1 cellular context compared by ENCODE assay signal in the genomic region with DNA sequence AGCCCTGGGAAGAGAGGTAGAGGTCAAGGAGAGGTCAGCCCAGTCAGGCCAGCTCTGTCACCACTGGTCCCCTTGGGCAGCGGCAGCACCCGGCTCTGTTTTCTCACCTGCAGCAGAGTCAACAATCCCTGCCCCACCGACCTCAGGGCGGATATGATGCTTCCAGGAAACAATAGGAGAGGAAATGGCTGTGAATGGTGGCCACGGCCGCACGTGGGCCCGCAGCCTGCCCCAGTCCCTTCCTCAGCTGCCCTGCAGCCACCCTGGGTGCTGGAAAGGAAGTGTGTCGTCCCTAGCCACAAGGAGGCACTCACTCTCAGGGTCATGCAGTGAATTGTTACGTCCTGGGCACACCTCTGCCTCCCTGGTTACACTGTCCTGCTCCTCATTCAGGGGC.
TF ChIP-seq lines count a peak whose summit lies in the region.

No MANE protein-coding gene starts in this region.

TF ChIP-seq in HepG2, 621 proteins besides CTCF, POLR2A, EP300 and RAD21 (continued from another document and continues in another):
- TF ChIP-seq, protein P1, sequence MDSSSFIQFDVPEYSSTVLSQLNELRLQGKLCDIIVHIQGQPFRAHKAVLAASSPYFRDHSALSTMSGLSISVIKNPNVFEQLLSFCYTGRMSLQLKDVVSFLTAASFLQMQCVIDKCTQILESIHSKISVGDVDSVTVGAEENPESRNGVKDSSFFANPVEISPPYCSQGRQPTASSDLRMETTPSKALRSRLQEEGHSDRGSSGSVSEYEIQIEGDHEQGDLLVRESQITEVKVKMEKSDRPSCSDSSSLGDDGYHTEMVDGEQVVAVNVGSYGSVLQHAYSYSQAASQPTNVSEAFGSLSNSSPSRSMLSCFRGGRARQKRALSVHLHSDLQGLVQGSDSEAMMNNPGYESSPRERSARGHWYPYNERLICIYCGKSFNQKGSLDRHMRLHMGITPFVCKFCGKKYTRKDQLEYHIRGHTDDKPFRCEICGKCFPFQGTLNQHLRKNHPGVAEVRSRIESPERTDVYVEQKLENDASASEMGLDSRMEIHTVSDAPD (CRISPR knock-in tag; IDR thresholded peaks at IDR 0.05), result no peak
- no peak for TF ChIP-seq HOXA9 (CRISPR knock-in tag; IDR thresholded peaks at IDR 0.05; ENCODE audit: borderline replicate concordance)
- TF ChIP-seq ZNF749 (CRISPR knock-in tag; IDR thresholded peaks at IDR 0.05; ENCODE audit: borderline replicate concordance), result no peak
- no peak for TF ChIP-seq BORCS8-MEF2B (CRISPR knock-in tag; IDR thresholded peaks at IDR 0.05)
- 0 out of 2 replicates have a peak, but pooled peaks have one; percentile 61 for TF ChIP-seq ZMYM2 (CRISPR knock-in tag; IDR thresholded peaks at IDR 0.05)
- TF ChIP-seq IKZF4 (CRISPR knock-in tag; IDR thresholded peaks at IDR 0.05; ENCODE audit: borderline replicate concordance, low read depth, not compliant biosample characterization), result no peak
- no peak for TF ChIP-seq AGO1 (IDR thresholded peaks at IDR 0.05; ENCODE audit: low read depth, low read length, poor library complexity, severe bottlenecking)
- TF ChIP-seq, protein P2, sequence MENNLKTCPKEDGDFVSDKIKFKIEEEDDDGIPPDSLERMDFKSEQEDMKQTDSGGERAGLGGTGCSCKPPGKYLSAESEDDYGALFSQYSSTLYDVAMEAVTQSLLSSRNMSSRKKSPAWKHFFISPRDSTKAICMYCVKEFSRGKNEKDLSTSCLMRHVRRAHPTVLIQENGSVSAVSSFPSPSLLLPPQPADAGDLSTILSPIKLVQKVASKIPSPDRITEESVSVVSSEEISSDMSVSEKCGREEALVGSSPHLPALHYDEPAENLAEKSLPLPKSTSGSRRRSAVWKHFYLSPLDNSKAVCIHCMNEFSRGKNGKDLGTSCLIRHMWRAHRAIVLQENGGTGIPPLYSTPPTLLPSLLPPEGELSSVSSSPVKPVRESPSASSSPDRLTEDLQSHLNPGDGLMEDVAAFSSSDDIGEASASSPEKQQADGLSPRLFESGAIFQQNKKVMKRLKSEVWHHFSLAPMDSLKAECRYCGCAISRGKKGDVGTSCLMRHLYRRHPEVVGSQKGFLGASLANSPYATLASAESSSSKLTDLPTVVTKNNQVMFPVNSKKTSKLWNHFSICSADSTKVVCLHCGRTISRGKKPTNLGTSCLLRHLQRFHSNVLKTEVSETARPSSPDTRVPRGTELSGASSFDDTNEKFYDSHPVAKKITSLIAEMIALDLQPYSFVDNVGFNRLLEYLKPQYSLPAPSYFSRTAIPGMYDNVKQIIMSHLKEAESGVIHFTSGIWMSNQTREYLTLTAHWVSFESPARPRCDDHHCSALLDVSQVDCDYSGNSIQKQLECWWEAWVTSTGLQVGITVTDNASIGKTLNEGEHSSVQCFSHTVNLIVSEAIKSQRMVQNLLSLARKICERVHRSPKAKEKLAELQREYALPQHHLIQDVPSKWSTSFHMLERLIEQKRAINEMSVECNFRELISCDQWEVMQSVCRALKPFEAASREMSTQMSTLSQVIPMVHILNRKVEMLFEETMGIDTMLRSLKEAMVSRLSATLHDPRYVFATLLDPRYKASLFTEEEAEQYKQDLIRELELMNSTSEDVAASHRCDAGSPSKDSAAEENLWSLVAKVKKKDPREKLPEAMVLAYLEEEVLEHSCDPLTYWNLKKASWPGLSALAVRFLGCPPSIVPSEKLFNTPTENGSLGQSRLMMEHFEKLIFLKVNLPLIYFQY (CRISPR knock-in tag; IDR thresholded peaks at IDR 0.05; ENCODE audit: borderline replicate concordance), result no peak
- TF ChIP-seq MAX (IDR thresholded peaks at IDR 0.05), result peak; percentile 50; the same call in 1 of the 2 replicates
- no peak for TF ChIP-seq ZNF235 (CRISPR knock-in tag; IDR thresholded peaks at IDR 0.05; ENCODE audit: borderline replicate concordance)
- TF ChIP-seq GTF2F1 (IDR thresholded peaks at IDR 0.05; ENCODE audit: low read length), result no peak
- TF ChIP-seq SCMH1 (CRISPR knock-in tag; IDR thresholded peaks at IDR 0.05; ENCODE audit: borderline replicate concordance), result no peak
- TF ChIP-seq ZC3H4 (CRISPR knock-in tag; IDR thresholded peaks at IDR 0.05; ENCODE audit: borderline replicate concordance), result no peak
- TF ChIP-seq RXRA (CRISPR knock-in tag; IDR thresholded peaks at IDR 0.05), result peak; percentile 68; the same call in 1 of the 2 replicates
- TF ChIP-seq SIN3B (IDR thresholded peaks at IDR 0.05; ENCODE audit: low read length), result no peak
- no peak for TF ChIP-seq ZNF33A (CRISPR knock-in tag; IDR thresholded peaks at IDR 0.05; ENCODE audit: borderline replicate concordance)
- no peak for TF ChIP-seq PHF20 (CRISPR knock-in tag; IDR thresholded peaks at IDR 0.05)
- no peak for TF ChIP-seq SMC3 (IDR thresholded peaks at IDR 0.05; ENCODE audit: low read length)
- TF ChIP-seq PCBP2 (optimal IDR thresholded peaks at IDR 0.05; ENCODE audit: low read depth, low read length, poor library complexity, severe bottlenecking), result no peak
- TF ChIP-seq NR2C2 (CRISPR knock-in tag; IDR thresholded peaks at IDR 0.05; ENCODE audit: borderline replicate concordance), result peak; percentile 30; the same call in 1 of the 2 replicates
- no peak for TF ChIP-seq ATRX (CRISPR knock-in tag; IDR thresholded peaks at IDR 0.05; ENCODE audit: borderline replicate concordance)
- no peak for TF ChIP-seq TERF1 (CRISPR knock-in tag; IDR thresholded peaks at IDR 0.05)
- TF ChIP-seq IRX3 (CRISPR knock-in tag; IDR thresholded peaks at IDR 0.05; ENCODE audit: borderline replicate concordance, low read depth), result no peak
- TF ChIP-seq GABPA (IDR thresholded peaks at IDR 0.05; ENCODE audit: low read depth, low read length), result no peak
- no peak for TF ChIP-seq GABPA (CRISPR knock-in tag; IDR thresholded peaks at IDR 0.05; ENCODE audit: low read depth)
- TF ChIP-seq, protein P3, sequence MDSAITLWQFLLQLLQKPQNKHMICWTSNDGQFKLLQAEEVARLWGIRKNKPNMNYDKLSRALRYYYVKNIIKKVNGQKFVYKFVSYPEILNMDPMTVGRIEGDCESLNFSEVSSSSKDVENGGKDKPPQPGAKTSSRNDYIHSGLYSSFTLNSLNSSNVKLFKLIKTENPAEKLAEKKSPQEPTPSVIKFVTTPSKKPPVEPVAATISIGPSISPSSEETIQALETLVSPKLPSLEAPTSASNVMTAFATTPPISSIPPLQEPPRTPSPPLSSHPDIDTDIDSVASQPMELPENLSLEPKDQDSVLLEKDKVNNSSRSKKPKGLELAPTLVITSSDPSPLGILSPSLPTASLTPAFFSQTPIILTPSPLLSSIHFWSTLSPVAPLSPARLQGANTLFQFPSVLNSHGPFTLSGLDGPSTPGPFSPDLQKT (CRISPR knock-in tag; IDR thresholded peaks at IDR 0.05; ENCODE audit: borderline replicate concordance), result no peak
- TF ChIP-seq, protein P4, sequence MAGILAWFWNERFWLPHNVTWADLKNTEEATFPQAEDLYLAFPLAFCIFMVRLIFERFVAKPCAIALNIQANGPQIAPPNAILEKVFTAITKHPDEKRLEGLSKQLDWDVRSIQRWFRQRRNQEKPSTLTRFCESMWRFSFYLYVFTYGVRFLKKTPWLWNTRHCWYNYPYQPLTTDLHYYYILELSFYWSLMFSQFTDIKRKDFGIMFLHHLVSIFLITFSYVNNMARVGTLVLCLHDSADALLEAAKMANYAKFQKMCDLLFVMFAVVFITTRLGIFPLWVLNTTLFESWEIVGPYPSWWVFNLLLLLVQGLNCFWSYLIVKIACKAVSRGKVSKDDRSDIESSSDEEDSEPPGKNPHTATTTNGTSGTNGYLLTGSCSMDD (CRISPR knock-in tag; IDR thresholded peaks at IDR 0.05), result 0 out of 2 replicates have a peak, but pooled peaks have one; percentile 54
- TF ChIP-seq TAF15 (IDR thresholded peaks at IDR 0.05; ENCODE audit: low read depth, low read length, poor library complexity, severe bottlenecking), result no peak
- TF ChIP-seq ZBTB7B (CRISPR knock-in tag; IDR thresholded peaks at IDR 0.05), result peak; percentile 27; the same call in 1 of the 2 replicates
- TF ChIP-seq ZIK1 (CRISPR knock-in tag; IDR thresholded peaks at IDR 0.05; ENCODE audit: borderline replicate concordance, low read depth), result no peak
- TF ChIP-seq ZNF3 (CRISPR knock-in tag; IDR thresholded peaks at IDR 0.05), result no peak
- TF ChIP-seq ZFY (CRISPR knock-in tag; IDR thresholded peaks at IDR 0.05), result no peak
- no peak for TF ChIP-seq CENPT (CRISPR knock-in tag; IDR thresholded peaks at IDR 0.05; ENCODE audit: low read depth)
- TF ChIP-seq PLRG1 (conservative IDR thresholded peaks at IDR 0.05), result no peak
- TF ChIP-seq SMAD9 (CRISPR knock-in tag; IDR thresholded peaks at IDR 0.05), result no peak
- TF ChIP-seq ZFP36L1 (CRISPR knock-in tag; IDR thresholded peaks at IDR 0.05), result no peak
- TF ChIP-seq ZMYM4 (CRISPR knock-in tag; IDR thresholded peaks at IDR 0.05), result peak; percentile 71
- TF ChIP-seq ZNF713 (CRISPR knock-in tag; IDR thresholded peaks at IDR 0.05), result no peak
- TF ChIP-seq YEATS2 (CRISPR knock-in tag; IDR thresholded peaks at IDR 0.05; ENCODE audit: borderline replicate concordance), result no peak
- no peak for TF ChIP-seq SOX6 (IDR thresholded peaks at IDR 0.05)
- peak; percentile 79 for TF ChIP-seq SOX6 (CRISPR knock-in tag; IDR thresholded peaks at IDR 0.05)
- no peak for TF ChIP-seq SRSF9 (IDR thresholded peaks at IDR 0.05; ENCODE audit: borderline replicate concordance, insufficient read depth, low read depth, low read length, poor library complexity, severe bottlenecking)
- no peak for TF ChIP-seq U2AF1 (optimal IDR thresholded peaks at IDR 0.05; ENCODE audit: low read depth, low read length)
- TF ChIP-seq ZNF720 (CRISPR knock-in tag; IDR thresholded peaks at IDR 0.05), result no peak
- TF ChIP-seq ZNF652 (CRISPR knock-in tag; IDR thresholded peaks at IDR 0.05; ENCODE audit: borderline replicate concordance, low read depth), result no peak
- TF ChIP-seq HMG20A (CRISPR knock-in tag; IDR thresholded peaks at IDR 0.05; ENCODE audit: borderline replicate concordance), result no peak
- TF ChIP-seq PCBP1 (IDR thresholded peaks at IDR 0.05; ENCODE audit: borderline replicate concordance, low read depth, low read length), result no peak
- TF ChIP-seq KDM3A (CRISPR knock-in tag; IDR thresholded peaks at IDR 0.05; ENCODE audit: low read depth), result no peak
- no peak for TF ChIP-seq ZNF562 (CRISPR knock-in tag; IDR thresholded peaks at IDR 0.05; ENCODE audit: borderline replicate concordance)
- TF ChIP-seq ZMYM3 (CRISPR knock-in tag; IDR thresholded peaks at IDR 0.05), result peak; percentile 58
- TF ChIP-seq ZSCAN30 (CRISPR knock-in tag; IDR thresholded peaks at IDR 0.05), result no peak
- TF ChIP-seq, protein P5, sequence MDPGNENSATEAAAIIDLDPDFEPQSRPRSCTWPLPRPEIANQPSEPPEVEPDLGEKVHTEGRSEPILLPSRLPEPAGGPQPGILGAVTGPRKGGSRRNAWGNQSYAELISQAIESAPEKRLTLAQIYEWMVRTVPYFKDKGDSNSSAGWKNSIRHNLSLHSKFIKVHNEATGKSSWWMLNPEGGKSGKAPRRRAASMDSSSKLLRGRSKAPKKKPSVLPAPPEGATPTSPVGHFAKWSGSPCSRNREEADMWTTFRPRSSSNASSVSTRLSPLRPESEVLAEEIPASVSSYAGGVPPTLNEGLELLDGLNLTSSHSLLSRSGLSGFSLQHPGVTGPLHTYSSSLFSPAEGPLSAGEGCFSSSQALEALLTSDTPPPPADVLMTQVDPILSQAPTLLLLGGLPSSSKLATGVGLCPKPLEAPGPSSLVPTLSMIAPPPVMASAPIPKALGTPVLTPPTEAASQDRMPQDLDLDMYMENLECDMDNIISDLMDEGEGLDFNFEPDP (CRISPR knock-in tag; conservative IDR thresholded peaks at IDR 0.05), result no peak
- no peak for TF ChIP-seq ZNF557 (CRISPR knock-in tag; IDR thresholded peaks at IDR 0.05)
- TF ChIP-seq MED1 (CRISPR knock-in tag; IDR thresholded peaks at IDR 0.05), result 0 out of 2 replicates have a peak, but pooled peaks have one; percentile 33
- no peak for TF ChIP-seq ATF1 (CRISPR knock-in tag; IDR thresholded peaks at IDR 0.05)
- TF ChIP-seq GABPB1 (CRISPR knock-in tag; IDR thresholded peaks at IDR 0.05), result peak; percentile 51
- TF ChIP-seq, protein P6, sequence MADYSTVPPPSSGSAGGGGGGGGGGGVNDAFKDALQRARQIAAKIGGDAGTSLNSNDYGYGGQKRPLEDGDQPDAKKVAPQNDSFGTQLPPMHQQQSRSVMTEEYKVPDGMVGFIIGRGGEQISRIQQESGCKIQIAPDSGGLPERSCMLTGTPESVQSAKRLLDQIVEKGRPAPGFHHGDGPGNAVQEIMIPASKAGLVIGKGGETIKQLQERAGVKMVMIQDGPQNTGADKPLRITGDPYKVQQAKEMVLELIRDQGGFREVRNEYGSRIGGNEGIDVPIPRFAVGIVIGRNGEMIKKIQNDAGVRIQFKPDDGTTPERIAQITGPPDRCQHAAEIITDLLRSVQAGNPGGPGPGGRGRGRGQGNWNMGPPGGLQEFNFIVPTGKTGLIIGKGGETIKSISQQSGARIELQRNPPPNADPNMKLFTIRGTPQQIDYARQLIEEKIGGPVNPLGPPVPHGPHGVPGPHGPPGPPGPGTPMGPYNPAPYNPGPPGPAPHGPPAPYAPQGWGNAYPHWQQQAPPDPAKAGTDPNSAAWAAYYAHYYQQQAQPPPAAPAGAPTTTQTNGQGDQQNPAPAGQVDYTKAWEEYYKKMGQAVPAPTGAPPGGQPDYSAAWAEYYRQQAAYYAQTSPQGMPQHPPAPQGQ (CRISPR knock-in tag; IDR thresholded peaks at IDR 0.05; ENCODE audit: borderline replicate concordance), result no peak
- no peak for TF ChIP-seq TBX3 (IDR thresholded peaks at IDR 0.05; ENCODE audit: borderline replicate concordance)
- peak; percentile 44; the same call in 1 of the 2 replicates for TF ChIP-seq ZNF292 (CRISPR knock-in tag; IDR thresholded peaks at IDR 0.05; ENCODE audit: borderline replicate concordance, low read depth)
- no peak for TF ChIP-seq ZBTB46 (CRISPR knock-in tag; IDR thresholded peaks at IDR 0.05; ENCODE audit: borderline replicate concordance)
